28 cellular contexts compared by ENCODE assay signal in the genomic region with DNA sequence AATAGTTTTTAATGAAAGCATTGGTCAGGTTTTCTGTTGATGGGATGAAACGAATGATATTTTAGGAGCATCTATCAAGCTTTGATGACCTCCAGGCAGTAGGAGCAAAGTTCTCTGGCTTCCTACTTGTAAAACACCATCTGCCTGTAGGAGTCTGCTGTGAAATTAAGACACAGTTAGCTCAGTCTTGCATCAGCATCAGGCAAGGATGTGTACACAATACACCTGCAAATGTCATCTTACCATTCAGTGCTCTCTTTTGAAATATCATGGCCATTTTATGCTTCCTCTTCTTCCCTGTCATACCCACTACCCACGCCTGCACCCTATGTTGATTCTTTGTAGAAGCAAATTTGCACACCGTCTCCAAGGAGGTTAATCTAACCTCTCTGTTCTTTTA. TPM values are rescaled to one million over a fixed set of nuclear protein-coding genes. Genes with fewer than 3 reads are reported as not detected.
DNase-seq lines count a peak whose midpoint lies in the region; ATAC-seq and TF ChIP-seq lines count a peak whose summit lies in the region.
"Had no signal": no experiment of that assay in that cellular context is flagged by ENCODE, and none has a peak within 500 bp of the region (broad histone marks: within the 10 kb centered on the region; RNA-seq: fewer than 3 reads in every experiment).

No MANE protein-coding gene starts in this region.

- peaks cover 0 to 3% (median 0%) of the 10 kb centered on the region in 11 experiments; a peak in 1 of 22 replicates for H3K9me3 ChIP-seq in BLaER1 treated with 17β-estradiol and CSF1 and Interleukin-3, amounts not matched to agents 10 nM and 100 nM (replicated peaks in 1 of 11)
- H3K9me3 ChIP-seq: esophagus muscularis mucosa, left lung, pancreas, upper lobe of right lung had no signal

- no peaks in the 10 kb centered on the region for H4K20me1 ChIP-seq in BLaER1 treated with 17β-estradiol and CSF1 and Interleukin-3, amounts not matched to agents 10 nM and 100 nM

- CTCF ChIA-PET in activated B cell treated with CpG ODN at 0.5 μM for 24 hours (lab: Charles Lee): no interaction called here

- peak overlapping the region; percentile 16 for H3K27ac Mint-ChIP-seq in activated B cell treated with CpG ODN at 0.5 μM for 24 hours
- H3K27ac Mint-ChIP-seq: stimulated activated effector memory CD8-positive, alpha-beta T cell treated with anti-CD3 and anti-CD28 coated beads, Interleukin-12 subunit alpha, Interleukin-12 subunit beta, amount 100 ng/mL, for 72 hours had no signal

- H3K4me3 Mint-ChIP-seq in activated B cell treated with CpG ODN at 0.5 μM for 24 hours: no peak overlapping the region
- H3K4me3 Mint-ChIP-seq: activated T-cell treated with anti-CD3 and anti-CD28 coated beads, Interleukin-2, amount 50 U/mL, for 72 hours; brain; stimulated activated effector memory CD8-positive, alpha-beta T cell treated with anti-CD3 and anti-CD28 coated beads, Interleukin-12 subunit alpha, Interleukin-12 subunit beta, amount 100 ng/mL, for 72 hours had no signal

- H3K36me3 Mint-ChIP-seq in activated B cell treated with CpG ODN at 0.5 μM for 24 hours (ENCODE audit: low read depth): no peaks in the 10 kb centered on the region
- H3K36me3 Mint-ChIP-seq: stimulated activated effector memory CD8-positive, alpha-beta T cell treated with anti-CD3 and anti-CD28 coated beads, Interleukin-12 subunit alpha, Interleukin-12 subunit beta, amount 100 ng/mL, for 72 hours had no signal

- peaks cover 0 to 25% (median 7%) of the 10 kb centered on the region in 11 experiments; a peak in 8 of 22 replicates for H3K36me3 ChIP-seq in BLaER1 treated with 17β-estradiol and CSF1 and Interleukin-3, amounts not matched to agents 10 nM and 100 nM
- H3K36me3 ChIP-seq: left lung, pancreas, upper lobe of right lung had no signal

- H3K27me3 Mint-ChIP-seq in activated B cell treated with CpG ODN at 0.5 μM for 24 hours: no peaks in the 10 kb centered on the region
- H3K27me3 Mint-ChIP-seq: brain had no signal

- DNase-seq in DMS53 (lab: John Stamatoyannopoulos, UW) (peak; percentile 16), NCI-H2107 (lab: John Stamatoyannopoulos, UW) (peak; percentile 17), activated B cell treated with CpG ODN at 0.5 μM for 24 hours (no peak), NCI-H1092 treated with DMSO at 0.1 percent for 48 hours (lab: John Stamatoyannopoulos, UW) (no peak), iPS-NIHi11 (ENCODE audit: low spot score) (no peak)
- DNase-seq: activated CD4-positive, alpha-beta T cell treated with anti-CD3 and anti-CD28 coated beads, Interleukin-2, amount 50 U/mL, for 4 hours; activated naive CD4-positive, alpha-beta T cell treated with Interleukin-2 at 50 U/mL for 16 hours; activated T-cell treated with anti-CD3 and anti-CD28 coated beads, Interleukin-2, amount 50 U/mL, for 72 hours; Calu3; EL; foreskin keratinocyte; islet precursor cell; left lung; mesenchymal stem cell; NCI-H1048; NCI-H1694 treated with DMSO at 0.1 percent for 48 hours; NCI-H526; pancreas; retina; upper lobe of right lung had no signal

- peak overlapping the region; percentile 34 to 94 (median 80); a peak in 21 of 22 replicates for H3K4me2 ChIP-seq in BLaER1 treated with 17β-estradiol and CSF1 and Interleukin-3, amounts not matched to agents 10 nM and 100 nM
- H3K4me2 ChIP-seq: KMS-11 had no signal

- peaks cover 42 to 58% (median 55%) of the 10 kb centered on the region in 10 experiments for H3K4me1 ChIP-seq in BLaER1 treated with 17β-estradiol and CSF1 and Interleukin-3, amounts not matched to agents 10 nM and 100 nM
- H3K4me1 ChIP-seq: foreskin keratinocyte had no signal

- no peak for TF ChIP-seq CTCF in activated B cell treated with CpG ODN at 0.5 μM for 24 hours (IDR thresholded peaks at IDR 0.05)

- peak overlapping the region in 9 of 11 experiments; percentile 8 to 88 (median 58); a peak in 12 of 22 replicates for H3K27ac ChIP-seq in BLaER1 treated with 17β-estradiol and CSF1 and Interleukin-3, amounts not matched to agents 10 nM and 100 nM
- H3K27ac ChIP-seq: C4-2B, esophagus muscularis mucosa, foreskin keratinocyte, KMS-11, pancreas, SK-N-MC, upper lobe of right lung had no signal

- POLR2A ChIA-PET in activated B cell treated with CpG ODN at 0.5 μM for 24 hours (lab: Charles Lee): no interaction called here

- H3K4me1 Mint-ChIP-seq in activated B cell treated with CpG ODN at 0.5 μM for 24 hours: peaks cover 48% of the 10 kb centered on the region
- H3K4me1 Mint-ChIP-seq: stimulated activated effector memory CD8-positive, alpha-beta T cell treated with anti-CD3 and anti-CD28 coated beads, Interleukin-12 subunit alpha, Interleukin-12 subunit beta, amount 100 ng/mL, for 72 hours had no signal

- H3K27me3 ChIP-seq in BLaER1 treated with 17β-estradiol and CSF1 and Interleukin-3, amounts not matched to agents 10 nM and 100 nM: no peaks in the 10 kb centered on the region
- H3K27me3 ChIP-seq: esophagus muscularis mucosa, foreskin keratinocyte, left lung, pancreas, upper lobe of right lung had no signal

- intact Hi-C loops in activated B cell treated with CpG ODN at 0.5 μM for 24 hours (cut with micrococcal nuclease): no loop called here

- no peak for ATAC-seq in activated B cell treated with CpG ODN at 0.5 μM for 24 hours (ENCODE audit: low read depth)
- ATAC-seq in HG03045 (IDR thresholded peaks at IDR 0.05; ENCODE audit: unreplicated experiment): no peak
- ATAC-seq: activated T-cell treated with anti-CD3 and anti-CD28 coated beads, Interleukin-2, amount 50 U/mL, for 72 hours; foreskin keratinocyte; left lung; pancreas; stimulated activated effector memory CD8-positive, alpha-beta T cell treated with anti-CD3 and anti-CD28 coated beads, Interleukin-12 subunit alpha, Interleukin-12 subunit beta, amount 100 ng/mL, for 72 hours; upper lobe of right lung had no signal

- no peaks in the 10 kb centered on the region for H3K9me3 Mint-ChIP-seq in activated B cell treated with CpG ODN at 0.5 μM for 24 hours
- H3K9me3 Mint-ChIP-seq: activated T-cell treated with anti-CD3 and anti-CD28 coated beads, Interleukin-2, amount 50 U/mL, for 72 hours; stimulated activated effector memory CD8-positive, alpha-beta T cell treated with anti-CD3 and anti-CD28 coated beads, Interleukin-12 subunit alpha, Interleukin-12 subunit beta, amount 100 ng/mL, for 72 hours had no signal

- no peak overlapping the region for H3K4me3 ChIP-seq in BLaER1 treated with 17β-estradiol and CSF1 and Interleukin-3, amounts not matched to agents 10 nM and 100 nM
- H3K4me3 ChIP-seq: esophagus muscularis mucosa, left lung, pancreas, SK-N-MC, upper lobe of right lung had no signal

- H3K9ac ChIP-seq in BLaER1 treated with 17β-estradiol and CSF1 and Interleukin-3, amounts not matched to agents 10 nM and 100 nM: no peak overlapping the region
- H3K9ac ChIP-seq: KMS-11 had no signal

RNA-seq across cellular contexts. Expression of a gene that starts 38.2 kb away (rescaled TPM):
- total RNA-seq in activated B cell treated with CpG ODN at 0.5 μM for 24 hours: 4.6 and 8.5 TPM in 2 replicates

Comparison
In these comparisons a context has a peak if more than half of its experiments do, and no peak if none do; other contexts are left out.
1. DNase-seq: peak in DMS53 (single experiment) and NCI-H2107 (single experiment); none in activated B cell treated with CpG ODN at 0.5 μM for 24 hours (single experiment), NCI-H1092 treated with DMSO at 0.1 percent for 48 hours (single experiment) and iPS-NIHi11 (single experiment).